In the genomic region with DNA sequence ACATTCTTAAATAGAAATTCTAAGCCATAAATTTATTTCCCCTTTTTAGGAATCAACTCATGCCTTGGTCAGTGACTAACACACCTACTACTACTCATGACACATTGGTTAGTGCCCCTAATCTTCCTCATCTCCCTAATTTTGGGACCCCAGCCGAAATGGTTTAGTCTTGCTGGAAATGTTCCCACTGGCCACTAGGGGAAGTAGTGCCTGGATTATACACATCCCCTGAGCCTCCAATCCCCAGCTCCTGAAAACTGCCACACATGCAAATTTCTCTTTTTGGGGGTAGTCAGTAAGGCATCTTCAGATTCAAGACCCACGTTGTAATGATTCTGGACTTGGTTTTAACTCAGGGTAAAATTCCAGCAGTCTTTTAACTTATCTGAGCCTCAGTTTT, we compare ENCODE assay signal across 12 cellular contexts.
DNase-seq lines count a peak whose midpoint lies in the region; ATAC-seq, FAIRE-seq and TF ChIP-seq lines count a peak whose summit lies in the region.
"Had no signal": no experiment of that assay in that cellular context is flagged by ENCODE, and none has a peak within 500 bp of the region (broad histone marks: within the 10 kb centered on the region; RNA-seq: fewer than 3 reads in every experiment).

No MANE protein-coding gene starts in this region.

- H3F3A ChIP-seq in smooth muscle cell (ENCODE audit: low read depth): peaks cover 4% of the 10 kb centered on the region

- no peaks in the 10 kb centered on the region for H4K20me1 ChIP-seq in smooth muscle cell (ENCODE audit: low read depth)

- TF ChIP-seq CTCF in NB4 (IDR thresholded peaks at IDR 0.05; ENCODE audit: low read depth, low read length): peak; percentile 45
- TF ChIP-seq CTCF in epithelial cell of esophagus (IDR thresholded peaks at IDR 0.05; ENCODE audit: insufficient read depth, low read depth, low read length, missing control alignments): peak; percentile 58
- peak; percentile 44 for TF ChIP-seq CTCF in smooth muscle cell (IDR thresholded peaks at IDR 0.05; ENCODE audit: borderline replicate concordance, insufficient read depth, poor library complexity, severe bottlenecking)
- no peak for TF ChIP-seq CTCF in D721Med (IDR thresholded peaks at IDR 0.05; ENCODE audit: insufficient read depth, missing control alignments)

- no peak overlapping the region for H2AFZ ChIP-seq in smooth muscle cell (ENCODE audit: low read depth)

- FAIRE-seq in D721Med (lab: Jason Lieb, UNC): no peak

- H3K4me3 ChIP-seq in NB4 (ENCODE audit: low read depth, low read length) (no peak overlapping the region), epithelial cell of esophagus (ENCODE audit: low read length) (no peak overlapping the region), smooth muscle cell (no peak overlapping the region)
- H3K4me3 ChIP-seq: SK-N-MC had no signal

- 56% methylated on average over 2 of the region's 2 CpGs for WGBS in smooth muscle cell (ENCODE audit: low lambda C conversion rate)

- H3K4me2 ChIP-seq in smooth muscle cell: no peak overlapping the region

- ATAC-seq in HG03432 (IDR thresholded peaks at IDR 0.05; ENCODE audit: unreplicated experiment): no peak
- ATAC-seq: activated T-helper 17 cell treated with anti-CD3 and anti-CD28 coated beads, Interleukin-2, amount 50 U/mL, for 72 hours had no signal

- no peaks in the 10 kb centered on the region for H3K79me2 ChIP-seq in smooth muscle cell (ENCODE audit: low read depth)

- no peaks in the 10 kb centered on the region for H3K36me3 ChIP-seq in smooth muscle cell (ENCODE audit: low read depth)

- peaks cover 4% of the 10 kb centered on the region for H3K4me1 ChIP-seq in smooth muscle cell (ENCODE audit: low read depth)

- DNase-seq in SHP77 (lab: John Stamatoyannopoulos, UW) (peak; percentile 5 to 7), SHP77 treated with DMSO at 0.1 percent for 48 hours (lab: John Stamatoyannopoulos, UW) (no peak), NB4 (ENCODE audit: low read depth) (peak; percentile 16), epithelial cell of esophagus (ENCODE audit: low read depth) (peak; percentile 7), smooth muscle cell (lab: John Stamatoyannopoulos, UW; ENCODE audit: unreplicated experiment) (no peak), NCI-H345 (lab: John Stamatoyannopoulos, UW) (no peak), D721Med (ENCODE audit: insufficient read length, low spot score) (no peak)
- DNase-seq: CD4-positive, CD25-positive, alpha-beta regulatory T cell; nucleus accumbens had no signal

- no peak overlapping the region for H3K27ac ChIP-seq in smooth muscle cell (ENCODE audit: low read depth)
- H3K27ac ChIP-seq: SK-N-MC had no signal

- H3K9ac ChIP-seq in smooth muscle cell (ENCODE audit: low read depth): no peak overlapping the region

- H3K9me3 ChIP-seq in smooth muscle cell (replicated peaks; ENCODE audit: low read depth): no peaks in the 10 kb centered on the region

- H3K27me3 ChIP-seq in smooth muscle cell (ENCODE audit: low read depth): no peaks in the 10 kb centered on the region

- TF ChIP-seq POLR2A in NB4 (IDR thresholded peaks at IDR 0.05; ENCODE audit: extremely low read depth, insufficient read length): no peak

Comparison
In these comparisons a context has a peak if more than half of its experiments do, and no peak if none do; other contexts are left out.
1. DNase-seq: peak in SHP77 (2 of 2), NB4 (single experiment) and epithelial cell of esophagus (single experiment); none in SHP77 treated with DMSO at 0.1 percent for 48 hours (single experiment), smooth muscle cell (single experiment), NCI-H345 (single experiment) and D721Med (single experiment).